ENCODE assay signal across 1 cellular context in the genomic region with DNA sequence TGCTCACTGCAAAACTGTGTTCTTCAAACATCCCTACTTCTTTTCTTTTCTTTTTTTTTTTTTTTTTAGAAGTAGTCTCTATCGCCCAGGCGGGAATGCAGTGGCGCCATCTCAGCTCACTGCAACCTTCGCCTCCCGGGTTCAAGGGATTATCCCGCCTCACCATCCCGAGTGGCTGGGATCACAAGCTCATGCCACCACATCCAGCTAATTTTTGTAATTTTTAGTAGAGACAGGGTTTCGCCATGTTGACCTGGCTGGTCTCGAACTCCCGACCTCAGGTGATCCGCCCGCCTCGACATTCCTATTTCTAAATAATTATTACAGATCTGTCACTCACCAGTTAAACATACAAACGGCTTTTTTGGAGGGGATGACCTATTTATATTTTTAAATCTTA.
TF ChIP-seq lines count a peak whose summit lies in the region.

No MANE protein-coding gene starts in this region.

TF ChIP-seq in IMR-90, 13 proteins besides CTCF, POLR2A, EP300 and RAD21:
- no peak for TF ChIP-seq FOS (IDR thresholded peaks at IDR 0.05; ENCODE audit: low read depth, low read length)
- no peak for TF ChIP-seq BHLHE40 (IDR thresholded peaks at IDR 0.05; ENCODE audit: low read depth, low read length)
- no peak for TF ChIP-seq SMC3 (IDR thresholded peaks at IDR 0.05; ENCODE audit: low read depth, low read length)
- no peak for TF ChIP-seq CHD1 (IDR thresholded peaks at IDR 0.05; ENCODE audit: low read depth, low read length)
- TF ChIP-seq RFX5 (IDR thresholded peaks at IDR 0.05; ENCODE audit: low read depth, low read length): no peak
- TF ChIP-seq MXI1 (IDR thresholded peaks at IDR 0.05; ENCODE audit: borderline replicate concordance, low read depth, low read length): no peak
- TF ChIP-seq RCOR1 (IDR thresholded peaks at IDR 0.05; ENCODE audit: insufficient replicate concordance, low read length): no peak
- TF ChIP-seq MAFK (IDR thresholded peaks at IDR 0.05; ENCODE audit: low read depth, low read length): no peak
- no peak for TF ChIP-seq MAZ (IDR thresholded peaks at IDR 0.05; ENCODE audit: borderline replicate concordance, low read depth, low read length)
- no peak for TF ChIP-seq CEBPB (IDR thresholded peaks at IDR 0.05; ENCODE audit: low read depth, low read length)
- TF ChIP-seq ELK1 (IDR thresholded peaks at IDR 0.05; ENCODE audit: borderline replicate concordance, low read depth, low read length): no peak
- TF ChIP-seq NFE2L2 (IDR thresholded peaks at IDR 0.05; ENCODE audit: low read depth, low read length): no peak
- TF ChIP-seq, protein P1, sequence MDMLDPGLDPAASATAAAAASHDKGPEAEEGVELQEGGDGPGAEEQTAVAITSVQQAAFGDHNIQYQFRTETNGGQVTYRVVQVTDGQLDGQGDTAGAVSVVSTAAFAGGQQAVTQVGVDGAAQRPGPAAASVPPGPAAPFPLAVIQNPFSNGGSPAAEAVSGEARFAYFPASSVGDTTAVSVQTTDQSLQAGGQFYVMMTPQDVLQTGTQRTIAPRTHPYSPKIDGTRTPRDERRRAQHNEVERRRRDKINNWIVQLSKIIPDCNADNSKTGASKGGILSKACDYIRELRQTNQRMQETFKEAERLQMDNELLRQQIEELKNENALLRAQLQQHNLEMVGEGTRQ (IDR thresholded peaks at IDR 0.05; ENCODE audit: low read depth, low read length): no peak
